Comparison of ENCODE assay signal across 16 cellular contexts in genomic region chr3:193389335-193389734, GRCh38. TPM values are rescaled to one million over a fixed set of nuclear protein-coding genes. Genes with fewer than 3 reads are reported as not detected.
DNase-seq lines count a peak whose midpoint lies in the region; ATAC-seq and TF ChIP-seq lines count a peak whose summit lies in the region.
"Had no signal": no experiment of that assay in that cellular context is flagged by ENCODE, and none has a peak within 500 bp of the region (broad histone marks: within the 10 kb centered on the region; RNA-seq: fewer than 3 reads in every experiment).

No MANE protein-coding gene starts in this region.

- no peaks in the 10 kb centered on the region for H3K36me3 Mint-ChIP-seq in neural progenitor cell
- H3K36me3 Mint-ChIP-seq in activated CD4-positive, alpha-beta T cell treated with anti-CD3 and anti-CD28 coated beads, Interleukin-2, amount 10 ng/mL, durations not matched to agents 7 days and 5 days (ENCODE audit: low read depth) = no peaks in the 10 kb centered on the region

- DNase-seq in NCI-H748 (lab: John Stamatoyannopoulos, UW; ENCODE audit: unreplicated experiment) (peak; percentile 10), NCI-H748 treated with DMSO at 0.1 percent for 48 hours (lab: John Stamatoyannopoulos, UW) (no peak), NCI-H2107 treated with DMSO at 0.1 percent for 48 hours (lab: John Stamatoyannopoulos, UW; ENCODE audit: unreplicated experiment) (peak; percentile 96), esophagus muscularis mucosa (ENCODE audit: extremely low spot score) (peak; percentile 74), neural progenitor cell (ENCODE audit: low spot score) (peak; percentile 45)
- no peak for DNase-seq in activated CD4-positive, alpha-beta T cell treated with anti-CD3 and anti-CD28 coated beads, Interleukin-2, amount 10 ng/mL, durations not matched to agents 7 days and 5 days
- DNase-seq: C1 segment of cervical spinal cord, KG1, NCI-H1092 treated with DMSO at 0.1 percent for 48 hours, NCI-H2171, NCI-H510A, OCI-M1, RPMI8226 had no signal

- peaks cover 33% of the 10 kb centered on the region for H3K4me1 Mint-ChIP-seq in neural progenitor cell
- no peaks in the 10 kb centered on the region for H3K4me1 Mint-ChIP-seq in activated CD4-positive, alpha-beta T cell treated with anti-CD3 and anti-CD28 coated beads, Interleukin-2, amount 10 ng/mL, durations not matched to agents 7 days and 5 days

- peaks cover 9% of the 10 kb centered on the region for H3F3A ChIP-seq in neural progenitor cell (ENCODE audit: low read depth)

- H2AFZ ChIP-seq in neural progenitor cell (replicated peaks) = no peak overlapping the region

- no peaks in the 10 kb centered on the region for H3K36me3 ChIP-seq in esophagus muscularis mucosa
- H3K36me3 ChIP-seq in neural progenitor cell = no peaks in the 10 kb centered on the region

- H3K27me3 ChIP-seq in esophagus muscularis mucosa (no peaks in the 10 kb centered on the region), neural progenitor cell (no peaks in the 10 kb centered on the region)

- H3K4me3 ChIP-seq in esophagus muscularis mucosa (no peak overlapping the region), neural progenitor cell (no peak overlapping the region)

- TF ChIP-seq CTCF in esophagus muscularis mucosa (IDR thresholded peaks at IDR 0.05) (no peak), neural progenitor cell (IDR thresholded peaks at IDR 0.05) (no peak)

- intact Hi-C loops in esophagus muscularis mucosa (cut with DNase I) = no loop called here

- CTCF ChIA-PET in activated CD4-positive, alpha-beta T cell treated with anti-CD3 and anti-CD28 coated beads, Interleukin-2, amount 10 ng/mL, durations not matched to agents 7 days and 5 days (lab: Charles Lee) = no interaction called here

- POLR2A ChIA-PET in activated CD4-positive, alpha-beta T cell treated with anti-CD3 and anti-CD28 coated beads, Interleukin-2, amount 10 ng/mL, durations not matched to agents 7 days and 5 days (lab: Charles Lee) = no interaction called here

- H4K20me1 ChIP-seq in neural progenitor cell (ENCODE audit: low read depth) = no peaks in the 10 kb centered on the region

- no peak overlapping the region for H3K4me3 Mint-ChIP-seq in neural progenitor cell
- H3K4me3 Mint-ChIP-seq in activated CD4-positive, alpha-beta T cell treated with anti-CD3 and anti-CD28 coated beads, Interleukin-2, amount 10 ng/mL, durations not matched to agents 7 days and 5 days = no peak overlapping the region

- H3K9me3 ChIP-seq in esophagus muscularis mucosa (no peaks in the 10 kb centered on the region), neural progenitor cell (ENCODE audit: low read depth) (no peaks in the 10 kb centered on the region)

- H3K27me3 Mint-ChIP-seq in neural progenitor cell (ENCODE audit: insufficient read depth, low read depth) = peaks cover 2% of the 10 kb centered on the region
- H3K27me3 Mint-ChIP-seq in activated CD4-positive, alpha-beta T cell treated with anti-CD3 and anti-CD28 coated beads, Interleukin-2, amount 10 ng/mL, durations not matched to agents 7 days and 5 days = peaks cover 4% of the 10 kb centered on the region

- 84% methylated on average over 2 of the region's 2 CpGs for WGBS in esophagus muscularis mucosa

- ATAC-seq in HG02759 (IDR thresholded peaks at IDR 0.05; ENCODE audit: unreplicated experiment) = no peak
- no peak for ATAC-seq in HG02840 (IDR thresholded peaks at IDR 0.05; ENCODE audit: low FRiP score, unreplicated experiment)

- H3K27ac ChIP-seq in esophagus muscularis mucosa (replicated peaks in 1 of 4) = no peak overlapping the region
- H3K27ac ChIP-seq in neural progenitor cell = no peak overlapping the region

- peak overlapping the region; percentile 49 for H3K4me2 ChIP-seq in neural progenitor cell

- H3K79me2 ChIP-seq in neural progenitor cell (ENCODE audit: low read depth) = no peaks in the 10 kb centered on the region

- TF ChIP-seq POLR2A in esophagus muscularis mucosa (IDR thresholded peaks at IDR 0.05; ENCODE audit: low read depth) = no peak

- H3K9me3 Mint-ChIP-seq in neural progenitor cell = peaks cover 6% of the 10 kb centered on the region
- no peaks in the 10 kb centered on the region for H3K9me3 Mint-ChIP-seq in activated CD4-positive, alpha-beta T cell treated with anti-CD3 and anti-CD28 coated beads, Interleukin-2, amount 10 ng/mL, durations not matched to agents 7 days and 5 days

- no peak overlapping the region for H3K27ac Mint-ChIP-seq in neural progenitor cell
- H3K27ac Mint-ChIP-seq in activated CD4-positive, alpha-beta T cell treated with anti-CD3 and anti-CD28 coated beads, Interleukin-2, amount 10 ng/mL, durations not matched to agents 7 days and 5 days = no peak overlapping the region

- TF ChIP-seq EP300 in esophagus muscularis mucosa (IDR thresholded peaks at IDR 0.05) = no peak

- no peak overlapping the region for H3K9ac ChIP-seq in neural progenitor cell

- no peaks in the 10 kb centered on the region for H3K4me1 ChIP-seq in esophagus muscularis mucosa
- peaks cover 21% of the 10 kb centered on the region for H3K4me1 ChIP-seq in neural progenitor cell

RNA-seq across cellular contexts. Expression of gene ATP13A5, which starts 10.8 kb away (rescaled TPM):
- total RNA-seq in esophagus muscularis mucosa = not detected
- not detected in 2 replicates for total RNA-seq in neural progenitor cell (ENCODE audit: low replicate concordance)
- not detected for total RNA-seq in activated CD4-positive, alpha-beta T cell treated with anti-CD3 and anti-CD28 coated beads, Interleukin-2, amount 10 ng/mL, durations not matched to agents 7 days and 5 days
- total RNA-seq: MCF 10A had no signal

Comparison
In these comparisons a context has a peak if more than half of its experiments do, and no peak if none do; other contexts are left out.
1. DNase-seq: peak in NCI-H748 (single experiment), NCI-H2107 treated with DMSO at 0.1 percent for 48 hours (single experiment), esophagus muscularis mucosa (single experiment) and neural progenitor cell (single experiment); none in NCI-H748 treated with DMSO at 0.1 percent for 48 hours (single experiment) and activated CD4-positive, alpha-beta T cell treated with anti-CD3 and anti-CD28 coated beads, Interleukin-2, amount 10 ng/mL, durations not matched to agents 7 days and 5 days (single experiment).